10 cellular contexts compared by ENCODE assay signal in the genomic region with DNA sequence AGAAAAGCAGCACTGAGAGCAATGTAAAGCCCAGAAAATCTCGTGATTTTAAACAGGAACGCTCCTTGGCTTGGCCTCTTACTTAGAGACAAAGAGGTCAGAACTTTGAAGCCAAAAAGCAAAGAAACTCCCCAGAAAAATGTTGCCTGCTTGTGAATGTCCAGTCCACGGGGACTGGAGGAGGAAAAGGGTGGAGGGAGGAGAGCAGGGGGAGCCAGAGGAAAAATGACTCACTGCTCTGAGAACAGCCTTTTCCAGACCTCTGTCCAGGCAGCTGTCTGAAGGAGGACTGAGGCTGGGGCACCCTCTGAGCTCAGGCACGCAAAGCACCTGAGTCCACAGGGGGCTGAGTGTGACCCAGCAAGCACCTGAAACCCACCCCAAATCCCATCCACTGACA.
DNase-seq lines count a peak whose midpoint lies in the region; ATAC-seq and TF ChIP-seq lines count a peak whose summit lies in the region.
"Had no signal": no experiment of that assay in that cellular context is flagged by ENCODE, and none has a peak within 500 bp of the region (broad histone marks: within the 10 kb centered on the region; RNA-seq: fewer than 3 reads in every experiment).

No MANE protein-coding gene starts in this region.

- TF ChIP-seq CTCF in HFFc6 (IDR thresholded peaks at IDR 0.05) (no peak), cardiac fibroblast (IDR thresholded peaks at IDR 0.05; ENCODE audit: low read depth, low read length) (no peak), left lung (IDR thresholded peaks at IDR 0.05) (no peak)

- CTCF ChIA-PET in CD4-positive, alpha-beta memory T cell (lab: Charles Lee; ENCODE audit: partially characterized antibody), result no interaction called here

- DNase-seq in HFFc6 (peak; percentile 83), cardiac fibroblast (ENCODE audit: low read depth in 2 of 2) (peak; percentile 96), left lung (no peak), stromal cell of bone marrow (ENCODE audit: low read depth) (peak; percentile 95)
- no peak for DNase-seq in CD4-positive, alpha-beta memory T cell
- DNase-seq: stimulated activated CD4-positive, alpha-beta T cell treated with anti-CD3 and anti-CD28 coated beads, Interleukin-2, amount 100 ng/mL, for 48 hours had no signal

- peaks cover 25% of the 10 kb centered on the region for H3K27me3 Mint-ChIP-seq in HFFc6 (ENCODE audit: insufficient read depth)
- H3K27me3 Mint-ChIP-seq in CD4-positive, alpha-beta memory T cell, result no peaks in the 10 kb centered on the region
- no peaks in the 10 kb centered on the region for H3K27me3 Mint-ChIP-seq in activated T-helper 17 cell treated with anti-CD3 and anti-CD28 coated beads, Interleukin-2, amount 50 U/mL, for 72 hours
- H3K27me3 Mint-ChIP-seq: central memory CD8-positive, alpha-beta T cell had no signal

- H3K4me3 ChIP-seq in cardiac fibroblast (replicated peaks in 1 of 2; ENCODE audit: low read depth in 2 of 2, low read length in 2 of 2) (no peak overlapping the region), left lung (no peak overlapping the region)
- H3K4me3 ChIP-seq in CD4-positive, alpha-beta memory T cell (ENCODE audit: low read length in 2 of 2), result no peak overlapping the region

- H3K27ac ChIP-seq in left lung, result peak overlapping the region; percentile 59 to 86
- H3K27ac ChIP-seq in CD4-positive, alpha-beta memory T cell (ENCODE audit: low read depth, low read length), result no peak overlapping the region

- intact Hi-C loops in left lung (cut with DNase I), result no loop called here
- intact Hi-C loops in CD4-positive, alpha-beta memory T cell (cut with micrococcal nuclease), result no loop called here

- H3K27ac Mint-ChIP-seq in HFFc6, result peak overlapping the region; percentile 98
- H3K27ac Mint-ChIP-seq in CD4-positive, alpha-beta memory T cell, result peak overlapping the region in 2 of 7 donors; percentile 23 to 29
- H3K27ac Mint-ChIP-seq in activated T-helper 17 cell treated with anti-CD3 and anti-CD28 coated beads, Interleukin-2, amount 50 U/mL, for 72 hours, result no peak overlapping the region

- H3K4me1 Mint-ChIP-seq in HFFc6 (ENCODE audit: low read depth), result peaks cover 100% of the 10 kb centered on the region
- peaks cover 0 to 4% (median under 1%) of the 10 kb centered on the region in 4 donors for H3K4me1 Mint-ChIP-seq in CD4-positive, alpha-beta memory T cell
- no peaks in the 10 kb centered on the region for H3K4me1 Mint-ChIP-seq in activated T-helper 17 cell treated with anti-CD3 and anti-CD28 coated beads, Interleukin-2, amount 50 U/mL, for 72 hours
- H3K4me1 Mint-ChIP-seq: central memory CD8-positive, alpha-beta T cell had no signal

- H3K36me3 ChIP-seq in left lung, result peaks cover 0 to 62% of the 10 kb centered on the region in 2 donors
- peaks cover 18% of the 10 kb centered on the region for H3K36me3 ChIP-seq in CD4-positive, alpha-beta memory T cell (ENCODE audit: insufficient read depth, low read length)

- peak; percentile 76 for ATAC-seq in left lung
- ATAC-seq in HG02759 (IDR thresholded peaks at IDR 0.05; ENCODE audit: unreplicated experiment), result no peak
- no peak for ATAC-seq in HG03469 (IDR thresholded peaks at IDR 0.05; ENCODE audit: unreplicated experiment)
- ATAC-seq in activated T-helper 17 cell treated with anti-CD3 and anti-CD28 coated beads, Interleukin-2, amount 50 U/mL, for 72 hours (replicated peaks), result no peak

- POLR2A ChIA-PET in CD4-positive, alpha-beta memory T cell (lab: Charles Lee; ENCODE audit: partially characterized antibody), result no interaction called here

- peaks cover 94% of the 10 kb centered on the region for H3K36me3 Mint-ChIP-seq in HFFc6 (ENCODE audit: low read depth)
- peaks cover 66 to 84% of the 10 kb centered on the region in 2 donors for H3K36me3 Mint-ChIP-seq in CD4-positive, alpha-beta memory T cell
- peaks cover 59% of the 10 kb centered on the region for H3K36me3 Mint-ChIP-seq in activated T-helper 17 cell treated with anti-CD3 and anti-CD28 coated beads, Interleukin-2, amount 50 U/mL, for 72 hours (ENCODE audit: low read depth)

- peak overlapping the region; percentile 80 for H3K4me3 Mint-ChIP-seq in HFFc6
- no peak overlapping the region for H3K4me3 Mint-ChIP-seq in CD4-positive, alpha-beta memory T cell
- H3K4me3 Mint-ChIP-seq in activated T-helper 17 cell treated with anti-CD3 and anti-CD28 coated beads, Interleukin-2, amount 50 U/mL, for 72 hours, result no peak overlapping the region
- H3K4me3 Mint-ChIP-seq: central memory CD8-positive, alpha-beta T cell had no signal

- H3K9me3 Mint-ChIP-seq in HFFc6, result peaks cover 4% of the 10 kb centered on the region; the same call in 1 of the 2 replicates
- no peaks in the 10 kb centered on the region for H3K9me3 Mint-ChIP-seq in CD4-positive, alpha-beta memory T cell
- H3K9me3 Mint-ChIP-seq in activated T-helper 17 cell treated with anti-CD3 and anti-CD28 coated beads, Interleukin-2, amount 50 U/mL, for 72 hours, result no peaks in the 10 kb centered on the region
- H3K9me3 Mint-ChIP-seq: central memory CD8-positive, alpha-beta T cell had no signal

- peaks cover 20 to 27% of the 10 kb centered on the region in 2 donors for H3K4me1 ChIP-seq in left lung
- no peaks in the 10 kb centered on the region for H3K4me1 ChIP-seq in CD4-positive, alpha-beta memory T cell (ENCODE audit: insufficient read depth, low read length)

- no peaks in the 10 kb centered on the region for H3K9me3 ChIP-seq in left lung
- no peaks in the 10 kb centered on the region for H3K9me3 ChIP-seq in CD4-positive, alpha-beta memory T cell (ENCODE audit: control insufficient read depth in 1 of 2, low read length in 2 of 2)

- H3K27me3 ChIP-seq in left lung, result no peaks in the 10 kb centered on the region
- no peaks in the 10 kb centered on the region for H3K27me3 ChIP-seq in CD4-positive, alpha-beta memory T cell (ENCODE audit: insufficient read depth, low read length)

Comparison
In these comparisons a context has a peak if more than half of its experiments do, and no peak if none do; other contexts are left out.
1. DNase-seq: peak in HFFc6 (single experiment), cardiac fibroblast (2 of 2) and stromal cell of bone marrow (single experiment); none in left lung (0 of 2) and CD4-positive, alpha-beta memory T cell (0 of 5).